ENCODE assay signal across 8 cellular contexts in the genomic region with DNA sequence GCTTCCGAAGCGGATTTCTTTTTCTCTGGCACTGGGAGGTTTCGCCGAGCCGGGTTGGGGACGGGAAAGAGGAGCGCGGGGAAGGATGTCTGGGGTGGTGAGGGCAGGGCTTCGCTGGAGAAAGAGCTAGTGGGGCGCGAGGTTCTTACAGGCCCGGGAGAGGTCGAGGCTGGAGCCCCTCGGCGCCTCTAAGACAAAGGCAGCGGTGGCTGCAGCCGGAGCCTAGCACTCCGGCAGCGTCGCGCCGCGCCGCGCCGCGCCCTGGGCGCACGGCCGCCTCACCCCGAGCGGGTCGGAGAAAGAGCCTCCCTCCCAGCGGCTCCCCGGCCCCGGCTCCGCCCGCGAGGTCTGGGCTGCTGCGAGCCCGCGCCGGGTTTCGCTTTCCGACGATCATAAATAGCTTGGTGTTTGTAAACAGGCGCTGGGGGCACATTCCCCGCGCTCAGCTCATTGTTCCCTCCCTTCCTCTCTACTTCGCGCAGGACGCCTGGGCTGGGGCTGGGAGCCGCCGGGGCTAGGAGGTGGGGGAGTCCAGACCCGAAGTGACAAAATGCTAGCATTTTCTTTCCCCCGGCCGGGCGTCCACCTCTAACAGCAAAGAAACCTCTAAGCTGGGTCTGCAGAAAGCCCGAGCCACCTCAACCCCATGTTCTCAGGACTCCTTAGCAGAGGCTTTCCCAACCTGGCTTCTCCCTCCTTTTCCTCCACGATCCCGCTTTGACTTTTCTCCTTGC. TPM values are rescaled to one million over a fixed set of nuclear protein-coding genes. Genes with fewer than 3 reads are reported as not detected.
DNase-seq lines count a peak whose midpoint lies in the region; ATAC-seq and TF ChIP-seq lines count a peak whose summit lies in the region.

No MANE protein-coding gene starts in this region.

- H3K27me3 Mint-ChIP-seq in activated naive CD8-positive, alpha-beta T cell treated with anti-CD3 and anti-CD28 coated beads, Interleukin-2, amount 50 U/mL, for 24 hours = peaks cover 84% of the 10 kb centered on the region

- peak overlapping the region; percentile 83 for H3K4me3 Mint-ChIP-seq in activated naive CD8-positive, alpha-beta T cell treated with anti-CD3 and anti-CD28 coated beads, Interleukin-2, amount 50 U/mL, for 24 hours

- no peak overlapping the region for H3K27ac Mint-ChIP-seq in activated naive CD8-positive, alpha-beta T cell treated with anti-CD3 and anti-CD28 coated beads, Interleukin-2, amount 50 U/mL, for 24 hours

- intact Hi-C loops in heart right ventricle (cut with DNase I) (loop anchor here in 8 of 10 donors (2.0 to 10.0 kb wide), 14 partner anchors 63 to 1601 kb away; partner anchors contain the start of gene ETAA1 (in 2 of the 8)), ovary (cut with DNase I) (loop anchor here in 3 of 4 donors (2.0 to 10.0 kb wide), 8 partner anchors 143 to 1413 kb away; partner anchors contain the start of gene ETAA1 (in 1 of the 3))

- H3K4me3 ChIP-seq in heart right ventricle (peak overlapping the region; percentile 39 to 87 (median 78)), ovary (peak overlapping the region; percentile 80)

- ATAC-seq in GM21619 (IDR thresholded peaks at IDR 0.05; ENCODE audit: unreplicated experiment) (peak; percentile 49), heart right ventricle (peak; percentile 32 to 73 (median 42))
- peak; percentile 10 for ATAC-seq in activated naive CD8-positive, alpha-beta T cell treated with anti-CD3 and anti-CD28 coated beads, Interleukin-2, amount 50 U/mL, for 24 hours

- H3K27me3 ChIP-seq in heart right ventricle = peaks cover 0 to 99% (median 0%) of the 10 kb centered on the region in 7 donors
- no peaks in the 10 kb centered on the region for H3K27me3 ChIP-seq in ovary

- H3K4me1 Mint-ChIP-seq in activated naive CD8-positive, alpha-beta T cell treated with anti-CD3 and anti-CD28 coated beads, Interleukin-2, amount 50 U/mL, for 24 hours = peaks cover 28% of the 10 kb centered on the region

- peak; percentile 24 for DNase-seq in COLO829 (ENCODE audit: low spot score)
- DNase-seq in NCI-H1694 treated with DMSO at 0.1 percent for 48 hours (lab: John Stamatoyannopoulos, UW) = peak; percentile 44
- no peak for DNase-seq in activated naive CD8-positive, alpha-beta T cell treated with anti-CD3 and anti-CD28 coated beads, Interleukin-2, amount 50 U/mL, for 24 hours
- DNase-seq in heart right ventricle = peak; percentile 50 to 69
- DNase-seq in ovary = peak; percentile 62 to 85 (median 71)
- DNase-seq in GM19240 (ENCODE audit: insufficient read length, low spot score) = no peak
- no peak for DNase-seq in GM19238 (ENCODE audit: insufficient read length, low spot score)

- H3K36me3 ChIP-seq in heart right ventricle = no peaks in the 10 kb centered on the region
- no peaks in the 10 kb centered on the region for H3K36me3 ChIP-seq in ovary

- H3K4me1 ChIP-seq in heart right ventricle (peaks cover 0 to 27% (median 0%) of the 10 kb centered on the region in 9 donors), ovary (ENCODE audit: insufficient read depth) (no peaks in the 10 kb centered on the region)

- peak; percentile 15 for TF ChIP-seq POLR2A in ovary (IDR thresholded peaks at IDR 0.05)

- no peaks in the 10 kb centered on the region for H3K36me3 Mint-ChIP-seq in activated naive CD8-positive, alpha-beta T cell treated with anti-CD3 and anti-CD28 coated beads, Interleukin-2, amount 50 U/mL, for 24 hours (ENCODE audit: low read depth)

- no peaks in the 10 kb centered on the region for H3K9me3 ChIP-seq in heart right ventricle
- H3K9me3 ChIP-seq in ovary = no peaks in the 10 kb centered on the region

- no peak for TF ChIP-seq EP300 in ovary (IDR thresholded peaks at IDR 0.05)

- 0 to 2% methylated on average over 61 of the region's 61 CpGs for WGBS in heart right ventricle, 2 donors
- 0 to 1% (median 1%) methylated on average over 57 to 61 of the region's 61 CpGs for WGBS in ovary, 3 donors

- no peaks in the 10 kb centered on the region for H3K9me3 Mint-ChIP-seq in activated naive CD8-positive, alpha-beta T cell treated with anti-CD3 and anti-CD28 coated beads, Interleukin-2, amount 50 U/mL, for 24 hours

- no peak for TF ChIP-seq CTCF in heart right ventricle (IDR thresholded peaks at IDR 0.05)
- no peak for TF ChIP-seq CTCF in ovary (IDR thresholded peaks at IDR 0.05)

- H3K27ac ChIP-seq in heart right ventricle (peak overlapping the region; percentile 74 to 95 (median 90)), ovary (peak overlapping the region; percentile 84 to 89)

RNA-seq across cellular contexts. Expression of gene MEIS1, which starts 0.8 kb away (rescaled TPM):
- total RNA-seq in heart right ventricle = 10 to 100 TPM; 24.8 to 63.8 (median 38.6) TPM
- polyA plus RNA-seq in heart right ventricle = 10 to 100 TPM; 28.5 to 44.9 TPM
- 100 to 1,000 TPM in 2 of 7 donors, 10 to 100 TPM in 5; 33.9 to 163 (median 92.3) TPM for total RNA-seq in ovary
- polyA plus RNA-seq in ovary = 10 to 100 TPM; 19.4 to 50.2 TPM

Comparison
In these comparisons a context has a peak if more than half of its experiments do, and no peak if none do; other contexts are left out.
1. DNase-seq: peak in COLO829 (single experiment), NCI-H1694 treated with DMSO at 0.1 percent for 48 hours (single experiment), heart right ventricle (2 of 2) and ovary (5 of 5); none in activated naive CD8-positive, alpha-beta T cell treated with anti-CD3 and anti-CD28 coated beads, Interleukin-2, amount 50 U/mL, for 24 hours (single experiment), GM19240 (single experiment) and GM19238 (single experiment).
2. Peak in every context shown above with its lines, with median percentiles within 50 percentile points of each other: ATAC-seq.